ENCODE assay signal across 14 cellular contexts in genomic region chr9:92175441-92175840, GRCh38.
DNase-seq lines count a peak whose midpoint lies in the region; ATAC-seq and TF ChIP-seq lines count a peak whose summit lies in the region.
"Had no signal": no experiment of that assay in that cellular context is flagged by ENCODE, and none has a peak within 500 bp of the region (broad histone marks: within the 10 kb centered on the region; RNA-seq: fewer than 3 reads in every experiment).

No MANE protein-coding gene starts in this region.

- no peak overlapping the region for H3K4me2 ChIP-seq in neuronal stem cell (ENCODE audit: insufficient read depth, low read length, poor library complexity, severe bottlenecking)
- H3K4me2 ChIP-seq in trophoblast cell (ENCODE audit: low read length) = no peak overlapping the region
- no peak overlapping the region for H3K4me2 ChIP-seq in PC-9
- H3K4me2 ChIP-seq: GM23338 had no signal

- H3F3A ChIP-seq in PC-9 (ENCODE audit: insufficient read depth, low read depth) = no peaks in the 10 kb centered on the region

- H3K79me2 ChIP-seq in trophoblast cell (ENCODE audit: control insufficient read depth, insufficient read depth, low read length, poor library complexity) = no peaks in the 10 kb centered on the region
- no peaks in the 10 kb centered on the region for H3K79me2 ChIP-seq in PC-9 (ENCODE audit: low read depth)

- no peak overlapping the region for H3K4ac ChIP-seq in neuronal stem cell (ENCODE audit: low read length)
- no peak overlapping the region for H3K4ac ChIP-seq in trophoblast cell (ENCODE audit: low read depth, low read length)

- no peak overlapping the region for H4K91ac ChIP-seq in neuronal stem cell (ENCODE audit: low read depth, low read length, poor library complexity)
- no peak overlapping the region for H4K91ac ChIP-seq in trophoblast cell (ENCODE audit: low read depth, low read length)

- H2BK120ac ChIP-seq in neuronal stem cell (ENCODE audit: low read depth, low read length) (no peak overlapping the region), trophoblast cell (ENCODE audit: insufficient read depth, low read length, poor library complexity) (no peak overlapping the region)

- POLR2A ChIA-PET in PC-9 (lab: Charles Lee; ENCODE audit: unreplicated experiment) = no interaction called here

- H3K79me1 ChIP-seq in neuronal stem cell (ENCODE audit: low read depth, low read length) = no peaks in the 10 kb centered on the region
- H3K79me1 ChIP-seq in trophoblast cell (ENCODE audit: low read length) = no peaks in the 10 kb centered on the region

- no peak overlapping the region for H3K14ac ChIP-seq in neuronal stem cell (ENCODE audit: low read length)
- no peak overlapping the region for H3K14ac ChIP-seq in trophoblast cell (ENCODE audit: low read length)

- H3K4me1 ChIP-seq in esophagus muscularis mucosa (no peaks in the 10 kb centered on the region), neuronal stem cell (ENCODE audit: control insufficient read depth in 2 of 2, insufficient read depth in 1 of 2, low read depth in 1 of 2, low read length in 2 of 2) (peaks cover 0 to 9% of the 10 kb centered on the region in 2 donors), trophoblast cell (ENCODE audit: control insufficient read depth in 1 of 2, insufficient read depth in 2 of 2, low read length in 2 of 2) (peaks cover 0 to 3% of the 10 kb centered on the region in 2 experiments), PC-9 (replicated peaks; ENCODE audit: insufficient read depth) (no peaks in the 10 kb centered on the region)

- no peak overlapping the region for H4K8ac ChIP-seq in neuronal stem cell (ENCODE audit: low read depth, low read length)
- H4K8ac ChIP-seq in trophoblast cell (ENCODE audit: low read depth, low read length) = no peak overlapping the region

- no peak overlapping the region for H3K23ac ChIP-seq in neuronal stem cell (ENCODE audit: low read depth, low read length, poor library complexity)
- H3K23ac ChIP-seq in trophoblast cell (ENCODE audit: low read length) = no peak overlapping the region

- H3K9me2 ChIP-seq in PC-9 (ENCODE audit: insufficient read depth) = no peaks in the 10 kb centered on the region

- peaks cover 0 to 12% (median 2%) of the 10 kb centered on the region in 4 donors for H3K9me3 ChIP-seq in esophagus muscularis mucosa
- H3K9me3 ChIP-seq in neuronal stem cell (replicated peaks in 1 of 2; ENCODE audit: control insufficient read depth in 2 of 2, insufficient read depth in 1 of 2, low read depth in 1 of 2, low read length in 2 of 2) = peaks cover 2 to 9% of the 10 kb centered on the region in 2 donors
- H3K9me3 ChIP-seq in trophoblast cell (ENCODE audit: insufficient read depth, low read depth, low read length) = peaks cover 21% of the 10 kb centered on the region
- no peaks in the 10 kb centered on the region for H3K9me3 ChIP-seq in PC-9 (ENCODE audit: insufficient read depth, low read depth)

- 90% methylated on average over 2 of the region's 2 CpGs for WGBS in esophagus muscularis mucosa
- no CpG with 5 or more reads among the region's 2 CpGs for WGBS in neuronal stem cell (ENCODE audit: extremely low coverage in 2 of 2, insufficient read length in 2 of 2, insufficient replicate concordance in 1 of 2), 2 donors
- no CpG with 5 or more reads among the region's 2 CpGs for WGBS in trophoblast cell (ENCODE audit: extremely low coverage, insufficient coverage, insufficient read length)

- TF ChIP-seq POLR2A in esophagus muscularis mucosa (IDR thresholded peaks at IDR 0.05; ENCODE audit: low read depth) = no peak

- H2BK5ac ChIP-seq in neuronal stem cell (ENCODE audit: low read length) = no peak overlapping the region
- H2BK5ac ChIP-seq in trophoblast cell (ENCODE audit: low read depth, low read length, poor library complexity) = no peak overlapping the region

- ATAC-seq in HG03460 (IDR thresholded peaks at IDR 0.05; ENCODE audit: unreplicated experiment) = no peak

- no peak overlapping the region for H3K4me3 ChIP-seq in esophagus muscularis mucosa
- no peak overlapping the region for H3K4me3 ChIP-seq in neuronal stem cell (ENCODE audit: low read length in 2 of 2)
- no peak overlapping the region for H3K4me3 ChIP-seq in trophoblast cell (ENCODE audit: low read depth, low read length)
- H3K4me3 ChIP-seq in PC-9 = no peak overlapping the region
- H3K4me3 ChIP-seq: GM12878, GM23338 had no signal

- H3K27me3 ChIP-seq in esophagus muscularis mucosa (no peaks in the 10 kb centered on the region), neuronal stem cell (ENCODE audit: control insufficient read depth in 3 of 3, insufficient read depth in 3 of 3, low read depth in 1 of 3, low read length in 3 of 3) (peaks cover 0 to 14% (median 0%) of the 10 kb centered on the region in 3 experiments), trophoblast cell (ENCODE audit: insufficient read depth, low read length) (no peaks in the 10 kb centered on the region), PC-9 (ENCODE audit: insufficient read depth, low read depth) (peaks cover 25% of the 10 kb centered on the region)

- TF ChIP-seq CTCF in esophagus muscularis mucosa (IDR thresholded peaks at IDR 0.05) (no peak), PC-9 (conservative IDR thresholded peaks at IDR 0.05) (no peak)

- H3K9ac ChIP-seq in neuronal stem cell (ENCODE audit: low read depth, low read length, poor library complexity) (no peak overlapping the region), trophoblast cell (ENCODE audit: low read length) (no peak overlapping the region)

- no peak overlapping the region for H3K18ac ChIP-seq in neuronal stem cell (ENCODE audit: low read length)
- no peak overlapping the region for H3K18ac ChIP-seq in trophoblast cell (ENCODE audit: low read length)

- CTCF ChIA-PET in PC-9 (lab: Charles Lee) = no interaction called here

- H3K36me3 ChIP-seq in esophagus muscularis mucosa (no peaks in the 10 kb centered on the region), neuronal stem cell (replicated peaks in 1 of 2; ENCODE audit: control insufficient read depth in 2 of 2, insufficient read depth in 2 of 2, low read length in 2 of 2) (no peaks in the 10 kb centered on the region), trophoblast cell (ENCODE audit: control insufficient read depth in 1 of 2, insufficient read depth in 2 of 2, low read length in 2 of 2) (no peaks in the 10 kb centered on the region), PC-9 (ENCODE audit: low read depth) (no peaks in the 10 kb centered on the region)

- BruUV-seq in PC-9 (replicated peaks; lab: Mats Ljungman, UMichigan) = no TSS peak

- H2BK15ac ChIP-seq in neuronal stem cell (ENCODE audit: low read length) = peak overlapping the region; percentile 28

- H2AFZ ChIP-seq in neuronal stem cell (ENCODE audit: low read length) (no peak overlapping the region), trophoblast cell (ENCODE audit: insufficient read depth, low read length, poor library complexity) (no peak overlapping the region), PC-9 (no peak overlapping the region)

- TF ChIP-seq EP300 in esophagus muscularis mucosa (IDR thresholded peaks at IDR 0.05) = no peak

- intact Hi-C loops in esophagus muscularis mucosa (cut with DNase I) (no loop called here), PC-9 (cut with micrococcal nuclease; ENCODE audit: unreplicated experiment) (no loop called here)

- H2BK12ac ChIP-seq in neuronal stem cell (ENCODE audit: low read length) = no peak overlapping the region
- H2BK12ac ChIP-seq in trophoblast cell (ENCODE audit: low read length) = peak overlapping the region; percentile 8

- no peaks in the 10 kb centered on the region for H4K20me1 ChIP-seq in PC-9 (ENCODE audit: insufficient read depth)

- H3K27ac ChIP-seq in esophagus muscularis mucosa (replicated peaks in 1 of 4) (no peak overlapping the region), neuronal stem cell (replicated peaks; ENCODE audit: low read length) (no peak overlapping the region), trophoblast cell (ENCODE audit: low read depth, low read length) (no peak overlapping the region), PC-9 (no peak overlapping the region)

- H4K12ac ChIP-seq in trophoblast cell (ENCODE audit: low read depth, low read length) = no peak overlapping the region

- no peak overlapping the region for H2AK5ac ChIP-seq in neuronal stem cell (ENCODE audit: low read depth, low read length)
- no peak overlapping the region for H2AK5ac ChIP-seq in trophoblast cell (ENCODE audit: low read length)

- DNase-seq in esophagus muscularis mucosa (ENCODE audit: extremely low spot score) (peak; percentile 86), neuronal stem cell (ENCODE audit: low spot score) (no peak), trophoblast cell (no peak), OCI-M2 (lab: John Stamatoyannopoulos, UW; ENCODE audit: unreplicated experiment) (no peak), PC-9 (no peak)
- DNase-seq: C1 segment of cervical spinal cord; Calu3; CD4-positive, alpha-beta memory T cell; COR-L47; DMS79 treated with DMSO at 0.1 percent for 48 hours; H9 had no signal
